ENCODE assay signal across 16 cellular contexts in the genomic region with DNA sequence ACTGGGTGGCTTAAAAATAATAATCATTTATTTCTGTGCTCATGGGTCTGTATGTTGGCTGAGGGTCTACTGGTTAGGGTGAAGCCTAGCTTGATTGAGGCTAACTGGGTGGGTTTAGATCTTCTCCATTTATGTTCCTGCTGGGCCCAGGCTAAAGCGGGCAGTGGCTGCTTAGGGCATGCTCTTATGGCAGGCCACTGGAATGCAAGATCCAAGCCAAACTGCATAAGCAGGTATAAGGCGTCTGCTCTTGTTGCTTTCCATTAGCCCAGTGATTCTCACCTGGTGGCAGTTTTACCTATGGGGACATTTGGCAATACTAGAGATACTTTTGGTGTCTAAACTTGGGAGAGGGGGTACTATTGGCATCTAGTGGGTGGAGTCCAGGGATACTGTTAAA. TPM values are rescaled to one million over a fixed set of nuclear protein-coding genes. Genes with fewer than 3 reads are reported as not detected.
DNase-seq lines count a peak whose midpoint lies in the region; ATAC-seq, FAIRE-seq and TF ChIP-seq lines count a peak whose summit lies in the region.
"Had no signal": no experiment of that assay in that cellular context is flagged by ENCODE, and none has a peak within 500 bp of the region (broad histone marks: within the 10 kb centered on the region; RNA-seq: fewer than 3 reads in every experiment).

No MANE protein-coding gene starts in this region.

- H4K20me1 ChIP-seq in BLaER1 (peaks cover 52% of the 10 kb centered on the region), DND-41 (ENCODE audit: insufficient read depth, low read length) (no peaks in the 10 kb centered on the region; the same call in 1 of the 2 replicates), K562 (replicated peaks; ENCODE audit: control insufficient read depth, insufficient read depth, low read length) (no peaks in the 10 kb centered on the region)

- H3K27me3 ChIP-seq in BLaER1 (no peaks in the 10 kb centered on the region), DND-41 (ENCODE audit: insufficient read depth, low read length, poor library complexity) (no peaks in the 10 kb centered on the region), K562 (ENCODE audit: control insufficient read depth in 2 of 2, insufficient read depth in 2 of 2, low read length in 2 of 2) (no peaks in the 10 kb centered on the region)
- H3K27me3 ChIP-seq: gastroesophageal sphincter had no signal

- no peaks in the 10 kb centered on the region for H3K9me1 ChIP-seq in K562 (ENCODE audit: control insufficient read depth, insufficient read depth, low read length)

- TF ChIP-seq POLR2A in K562 (conservative IDR thresholded peaks at IDR 0.05): no peak

- H3K27ac ChIP-seq in BLaER1: no peak overlapping the region
- no peak overlapping the region for H3K27ac ChIP-seq in DND-41 (ENCODE audit: low read length)
- H3K27ac ChIP-seq in K562 (ENCODE audit: extremely low read depth, low read depth, low read length): no peak overlapping the region

- WGBS in K562 (ENCODE audit: insufficient coverage, low coverage, missing lambda C conversion rate): 83% methylated on average over 2 of the region's 2 CpGs

- TF ChIP-seq CTCF in DND-41 (IDR thresholded peaks at IDR 0.05; ENCODE audit: borderline replicate concordance, extremely low read depth, low read length, poor library complexity, severe bottlenecking): no peak
- TF ChIP-seq CTCF in K562 (IDR thresholded peaks at IDR 0.05 in 2 of 3, conservative IDR thresholded peaks at IDR 0.05 in 1 of 3; ENCODE audit: insufficient read depth in 2 of 3, low read depth in 1 of 3, low read length in 3 of 3): no peak
- no peak for TF ChIP-seq CTCF in natural killer cell (IDR thresholded peaks at IDR 0.05)

- intact Hi-C loops in K562 (cut with micrococcal nuclease) (no loop called here), natural killer cell (cut with micrococcal nuclease) (loop anchor here (2.0 kb wide), 1 partner anchor 42 kb away; no protein-coding TSS in a partner anchor)

- POLR2A ChIA-PET in K562 (lab: Yijun Ruan, JAX): no interaction called here

- no peaks in the 10 kb centered on the region for H3K27me3 Mint-ChIP-seq in natural killer cell (ENCODE audit: low read depth in 2 of 2)

- TF ChIP-seq EP300 in K562 (IDR thresholded peaks at IDR 0.05; ENCODE audit: low read length): no peak

- DNase-seq in DND-41 (no peak), K562 (ENCODE audit: extremely low read depth in 1 of 4, low spot score in 3 of 4) (no peak), natural killer cell (no peak), D341Med (ENCODE audit: low spot score) (no peak), NCI-H2029 treated with DMSO at 0.1 percent for 48 hours (lab: John Stamatoyannopoulos, UW) (no peak)
- DNase-seq: DMS153; NCI-H1417 treated with DMSO at 0.1 percent for 48 hours; NCI-H69; nucleus accumbens; stimulated activated CD4-positive, alpha-beta T cell treated with anti-CD3 and anti-CD28 coated beads, Interleukin-1b, Interleukin-23, amount 100 ng/mL, for 48 hours; stimulated activated naive CD4-positive, alpha-beta T cell treated with Interleukin-2 at 50 U/mL for 16 hours had no signal

- no peaks in the 10 kb centered on the region for H3K36me3 Mint-ChIP-seq in natural killer cell

- H3K4me3 Mint-ChIP-seq in natural killer cell: peak overlapping the region; percentile 94

- TF ChIP-seq RAD21 in K562 (CRISPR knock-in tag; conservative IDR thresholded peaks at IDR 0.05 in 1 of 2, IDR thresholded peaks at IDR 0.05 in 1 of 2): no peak

- CTCF ChIA-PET in K562 (lab: Yijun Ruan, JAX; ENCODE audit: low intra/inter-chr PET ratio): no interaction called here

- in situ Hi-C loops in K562 (cut with MboI): no loop called here

- H3K79me2 ChIP-seq in DND-41 (ENCODE audit: insufficient read depth, low read length): peaks cover 60% of the 10 kb centered on the region
- H3K79me2 ChIP-seq in K562 (ENCODE audit: control insufficient read depth, insufficient read depth, low read length): peaks cover 100% of the 10 kb centered on the region

- peaks cover 15% of the 10 kb centered on the region for H3K4me1 ChIP-seq in BLaER1
- peaks cover 23% of the 10 kb centered on the region for H3K4me1 ChIP-seq in DND-41 (ENCODE audit: insufficient read depth, low read length)
- H3K4me1 ChIP-seq in K562 (replicated peaks in 1 of 2; ENCODE audit: control insufficient read depth in 2 of 2, insufficient read depth in 2 of 2, low read length in 2 of 2): peaks cover 0 to 9% of the 10 kb centered on the region in 2 experiments; a peak in 2 of 5 replicates

- no peaks in the 10 kb centered on the region for H3K9me3 Mint-ChIP-seq in natural killer cell

- H3K4me1 Mint-ChIP-seq in natural killer cell: peaks cover 65 to 74% of the 10 kb centered on the region in 2 donors

- no peak for FAIRE-seq in K562 (lab: Jason Lieb, UNC)
- FAIRE-seq: HTR-8/SVneo had no signal

- ATAC-seq in DND-41 (ENCODE audit: insufficient read depth, low read depth) (no peak), K562 (peak; percentile 10; the same call in 2 of the 3 replicates), natural killer cell (no peak), HG03280 (IDR thresholded peaks at IDR 0.05; ENCODE audit: unreplicated experiment) (no peak)
- ATAC-seq: gastroesophageal sphincter had no signal

- peak overlapping the region; percentile 93 to 96 for H3K27ac Mint-ChIP-seq in natural killer cell

- H3K36me3 ChIP-seq in BLaER1 (peaks cover 54% of the 10 kb centered on the region), DND-41 (ENCODE audit: insufficient read depth, low read length) (no peaks in the 10 kb centered on the region), K562 (ENCODE audit: control insufficient read depth, insufficient read depth, low read length) (peaks cover 48% of the 10 kb centered on the region)
- H3K36me3 ChIP-seq: gastroesophageal sphincter, HAP-1 had no signal

- no TSS peak for BruUV-seq in K562 (replicated peaks; lab: Mats Ljungman, UMichigan)

- H3K9me3 ChIP-seq in BLaER1 (peaks cover 9% of the 10 kb centered on the region), DND-41 (ENCODE audit: insufficient read depth, low read length, severe bottlenecking) (no peaks in the 10 kb centered on the region), K562 (replicated peaks; ENCODE audit: control insufficient read depth, insufficient read depth, low read depth, low read length) (no peaks in the 10 kb centered on the region)
- H3K9me3 ChIP-seq: gastroesophageal sphincter, HAP-1 had no signal

- H2AFZ ChIP-seq in DND-41 (ENCODE audit: low read depth, low read length) (no peak overlapping the region), K562 (ENCODE audit: low read depth, low read length) (no peak overlapping the region)

- H3K4me3 ChIP-seq in BLaER1 (no peak overlapping the region), DND-41 (ENCODE audit: low read depth in 1 of 2, low read length in 2 of 2) (no peak overlapping the region; a peak in 1 of 4 replicates), K562 (no peak overlapping the region)
- H3K4me3 ChIP-seq: gastroesophageal sphincter, HAP-1 had no signal

- H3K4me2 ChIP-seq in BLaER1: peak overlapping the region; percentile 37
- peak overlapping the region; percentile 54; the same call in 1 of the 2 replicates for H3K4me2 ChIP-seq in DND-41 (ENCODE audit: insufficient read depth, low read length)
- H3K4me2 ChIP-seq in K562 (ENCODE audit: insufficient read depth, low read length): 0 out of 2 replicates have a peak overlapping the region, but pooled peaks have one; percentile 2

- H3K9ac ChIP-seq in BLaER1 (no peak overlapping the region), DND-41 (ENCODE audit: low read depth, low read length) (no peak overlapping the region), K562 (ENCODE audit: insufficient read depth in 1 of 2, low read depth in 2 of 2, low read length in 2 of 2) (no peak overlapping the region)

TF ChIP-seq in K562, 482 proteins besides CTCF, POLR2A, EP300 and RAD21:
- TF ChIP-seq NCOA1 (IDR thresholded peaks at IDR 0.05; ENCODE audit: low read depth): no peak
- TF ChIP-seq KAT2B (IDR thresholded peaks at IDR 0.05; ENCODE audit: low read depth, low read length): no peak
- TF ChIP-seq, protein P1, sequence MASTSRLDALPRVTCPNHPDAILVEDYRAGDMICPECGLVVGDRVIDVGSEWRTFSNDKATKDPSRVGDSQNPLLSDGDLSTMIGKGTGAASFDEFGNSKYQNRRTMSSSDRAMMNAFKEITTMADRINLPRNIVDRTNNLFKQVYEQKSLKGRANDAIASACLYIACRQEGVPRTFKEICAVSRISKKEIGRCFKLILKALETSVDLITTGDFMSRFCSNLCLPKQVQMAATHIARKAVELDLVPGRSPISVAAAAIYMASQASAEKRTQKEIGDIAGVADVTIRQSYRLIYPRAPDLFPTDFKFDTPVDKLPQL (IDR thresholded peaks at IDR 0.05; ENCODE audit: extremely low read depth, insufficient read length): no peak
- TF ChIP-seq POLR2B (IDR thresholded peaks at IDR 0.05; ENCODE audit: low read depth, partially characterized antibody): no peak

RNA-seq across cellular contexts. Expression of a gene that starts 44.5 kb away (rescaled TPM):
- total RNA-seq in K562 (2011; cell fraction: chromatin; rRNA removed; ENCODE audit: low replicate concordance): 91.7 and 174 TPM in 2 replicates
- total RNA-seq in K562 (2011; cell fraction: nucleolus; rRNA removed): 37.5 and 45.5 TPM in 2 replicates
- 95.0 and 184 TPM in 2 replicates for total RNA-seq in K562 (2011; cell fraction: nucleoplasm; rRNA removed)
- total RNA-seq in K562 (2014; rRNA removed): 107 and 114 TPM in 2 replicates
- total RNA-seq in K562 (2014; rRNA removed; fragmentation: Illumina TruSeq; extraction: Trizol): 123 and 145 TPM in 2 replicates
- total RNA-seq in K562 (2015; rRNA removed; fragmentation: Illumina TruSeq; extraction: Trizol): 118 and 128 TPM in 2 replicates
- total RNA-seq in K562 (2021): 129 and 142 TPM in 2 replicates
- 127 and 141 TPM in 2 replicates for polyA plus RNA-seq in K562 (2011; rRNA removed)
- 173 and 191 TPM in 2 replicates for polyA plus RNA-seq in K562 (2011; cell fraction: cytosol; rRNA removed)
- polyA plus RNA-seq in K562 (2011; cell fraction: nucleus; rRNA removed): 121 and 146 TPM in 2 replicates
- 66.4 and 69.4 TPM in 2 replicates for polyA plus RNA-seq in K562 (2012)
- 170 and 215 TPM in 2 replicates for polyA plus RNA-seq in K562 (2014; fragmentation: Illumina TruSeq; extraction: Trizol)
- 10 to 100 TPM; 20.4 to 61.0 TPM for polyA plus RNA-seq in K562 (2014; fragmentation: Nextera tagmentation; extraction: Ambion mirVana)
- 91.1 and 92.9 TPM in 2 replicates for polyA plus RNA-seq in K562 (2014; rRNA removed)
- polyA minus RNA-seq in K562 (2011; rRNA and poly(A)+ RNA removed): 390 and 459 TPM in 2 replicates
- polyA minus RNA-seq in K562 (2011; cell fraction: cytosol; rRNA and poly(A)+ RNA removed): 157 and 234 TPM in 2 replicates
- 111 and 169 TPM in 2 replicates for polyA minus RNA-seq in K562 (2011; cell fraction: nucleus; rRNA and poly(A)+ RNA removed)
- 100 to 1,000 TPM; 148 to 174 (median 166) TPM for total RNA-seq in natural killer cell

Comparison
In these comparisons a context has a peak if more than half of its experiments do, and no peak if none do; other contexts are left out.
1. H3K4me2 ChIP-seq: peak in every context shown above with its lines; median percentile 54 in DND-41; 37 in BLaER1; 2 in K562.